23 cellular contexts compared by ENCODE assay signal in the genomic region with DNA sequence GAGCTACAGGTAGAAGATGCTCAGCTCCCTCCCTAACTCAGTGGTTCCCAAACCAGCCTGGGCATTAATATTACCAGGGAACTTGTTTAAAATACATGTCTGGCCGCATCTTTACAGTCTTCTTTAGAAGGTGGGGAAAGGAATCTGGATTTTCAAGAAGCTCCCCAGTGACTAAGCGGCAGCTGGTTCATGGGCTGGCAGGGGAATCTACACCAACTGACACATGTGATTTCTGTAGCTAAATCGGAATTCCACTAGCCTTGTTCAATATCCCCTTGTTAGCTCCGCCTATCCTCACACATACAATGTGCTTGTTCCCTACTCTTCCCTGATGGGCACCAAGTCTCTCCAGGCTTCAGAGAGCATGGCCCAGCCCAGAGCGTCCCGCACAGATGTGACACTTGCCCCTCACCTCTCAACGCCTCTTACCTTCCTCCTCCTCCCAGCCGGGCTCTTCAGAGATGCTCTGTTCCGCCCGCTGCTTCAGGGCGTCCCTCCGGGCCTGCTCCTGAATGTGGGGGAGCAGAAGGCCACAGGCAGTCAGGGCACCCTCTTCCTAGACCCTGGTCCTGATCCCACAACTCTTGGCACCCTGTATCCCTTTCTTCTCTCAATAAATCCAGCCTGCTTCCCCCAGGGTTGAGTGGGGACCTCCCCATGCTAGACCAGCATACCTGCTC. TPM values are rescaled to one million over a fixed set of nuclear protein-coding genes. Genes with fewer than 3 reads are reported as not detected.
DNase-seq lines count a peak whose midpoint lies in the region; ATAC-seq and TF ChIP-seq lines count a peak whose summit lies in the region.
"Had no signal": no experiment of that assay in that cellular context is flagged by ENCODE, and none has a peak within 500 bp of the region (broad histone marks: within the 10 kb centered on the region; RNA-seq: fewer than 3 reads in every experiment).

No MANE protein-coding gene starts in this region.

- H2BK12ac ChIP-seq in trophoblast cell (ENCODE audit: low read length), result no peak overlapping the region

- peaks cover 6% of the 10 kb centered on the region for H3K4me1 Mint-ChIP-seq in activated naive CD8-positive, alpha-beta T cell (ENCODE audit: low read depth)
- peaks cover 1% of the 10 kb centered on the region for H3K4me1 Mint-ChIP-seq in activated naive CD8-positive, alpha-beta T cell treated with anti-CD3 and anti-CD28 coated beads for 36 hours
- H3K4me1 Mint-ChIP-seq: GM23338, H9 had no signal

- peaks cover 71 to 85% of the 10 kb centered on the region in 2 experiments for H3K36me3 ChIP-seq in trophoblast cell (ENCODE audit: control insufficient read depth in 1 of 2, insufficient read depth in 2 of 2, low read length in 2 of 2)

- no peak overlapping the region for H3K23ac ChIP-seq in trophoblast cell (ENCODE audit: low read length)

- H3K27me3 Mint-ChIP-seq in activated naive CD8-positive, alpha-beta T cell, result no peaks in the 10 kb centered on the region
- no peaks in the 10 kb centered on the region for H3K27me3 Mint-ChIP-seq in activated naive CD8-positive, alpha-beta T cell treated with anti-CD3 and anti-CD28 coated beads for 36 hours
- H3K27me3 Mint-ChIP-seq: CD4-positive, alpha-beta memory T cell had no signal

- H3K9ac ChIP-seq in trophoblast cell (ENCODE audit: low read length), result no peak overlapping the region

- H2BK120ac ChIP-seq in trophoblast cell (ENCODE audit: insufficient read depth, low read length, poor library complexity), result no peak overlapping the region

- peak overlapping the region; percentile 64 for H3K27ac Mint-ChIP-seq in activated naive CD8-positive, alpha-beta T cell
- no peak overlapping the region for H3K27ac Mint-ChIP-seq in activated naive CD8-positive, alpha-beta T cell treated with anti-CD3 and anti-CD28 coated beads for 36 hours
- H3K27ac Mint-ChIP-seq: GM23338, H9 had no signal

- no peak overlapping the region for H3K27ac ChIP-seq in trophoblast cell (ENCODE audit: low read depth, low read length)
- H3K27ac ChIP-seq: A549 had no signal

- H2AFZ ChIP-seq in trophoblast cell (ENCODE audit: insufficient read depth, low read length, poor library complexity), result no peak overlapping the region
- H2AFZ ChIP-seq: GM23338 had no signal

- no peak overlapping the region for H3K4me3 Mint-ChIP-seq in activated naive CD8-positive, alpha-beta T cell
- H3K4me3 Mint-ChIP-seq in activated naive CD8-positive, alpha-beta T cell treated with anti-CD3 and anti-CD28 coated beads for 36 hours, result no peak overlapping the region
- H3K4me3 Mint-ChIP-seq: CD4-positive, alpha-beta memory T cell; GM23338; H9 had no signal

- no peak overlapping the region for H4K91ac ChIP-seq in trophoblast cell (ENCODE audit: low read depth, low read length)

- H3K4me1 ChIP-seq in trophoblast cell (ENCODE audit: control insufficient read depth in 1 of 2, insufficient read depth in 2 of 2, low read length in 2 of 2), result no peaks in the 10 kb centered on the region
- H3K4me1 ChIP-seq: A549, Caco-2 had no signal

- H3K9me3 ChIP-seq in trophoblast cell (ENCODE audit: insufficient read depth, low read depth, low read length), result no peaks in the 10 kb centered on the region
- H3K9me3 ChIP-seq: A549, Caco-2 had no signal

- no peak overlapping the region for H2AK5ac ChIP-seq in trophoblast cell (ENCODE audit: low read length)

- no peaks in the 10 kb centered on the region for H3K27me3 ChIP-seq in trophoblast cell (ENCODE audit: insufficient read depth, low read length)

- no peak for TF ChIP-seq CTCF in epithelial cell of esophagus (IDR thresholded peaks at IDR 0.05; ENCODE audit: insufficient read depth, low read depth, low read length, missing control alignments)

- H3K9me3 Mint-ChIP-seq in activated naive CD8-positive, alpha-beta T cell (ENCODE audit: low read depth), result no peaks in the 10 kb centered on the region
- H3K9me3 Mint-ChIP-seq in activated naive CD8-positive, alpha-beta T cell treated with anti-CD3 and anti-CD28 coated beads for 36 hours, result no peaks in the 10 kb centered on the region
- H3K9me3 Mint-ChIP-seq: CD4-positive, alpha-beta memory T cell; GM23338; H9 had no signal

- H3K36me3 Mint-ChIP-seq in activated naive CD8-positive, alpha-beta T cell, result peaks cover 3% of the 10 kb centered on the region
- peaks cover 9% of the 10 kb centered on the region for H3K36me3 Mint-ChIP-seq in activated naive CD8-positive, alpha-beta T cell treated with anti-CD3 and anti-CD28 coated beads for 36 hours

- no peak overlapping the region for H3K14ac ChIP-seq in trophoblast cell (ENCODE audit: low read length)

- H2BK5ac ChIP-seq in trophoblast cell (ENCODE audit: low read depth, low read length, poor library complexity), result no peak overlapping the region

- no peak for DNase-seq in activated naive CD8-positive, alpha-beta T cell treated with anti-CD3 and anti-CD28 coated beads for 36 hours
- DNase-seq in epithelial cell of esophagus (ENCODE audit: low read depth), result peak; percentile 69
- DNase-seq in trophoblast cell, result peak; percentile 32 to 60
- DNase-seq in DMS114 treated with DMSO at 0.1 percent for 48 hours (lab: John Stamatoyannopoulos, UW; ENCODE audit: unreplicated experiment), result no peak
- no peak for DNase-seq in T-helper 1 cell
- DNase-seq: AML-193; Caco-2; CD4-positive, alpha-beta memory T cell; DMS79 treated with DMSO at 0.1 percent for 48 hours; GF-D8; H9; KBM-7; NCI-H1105 treated with DMSO at 0.1 percent for 48 hours; NCI-H2029 treated with DMSO at 0.1 percent for 48 hours; NCI-H446 treated with DMSO at 0.1 percent for 48 hours; NCI-H526; NCI-H82; NK-92 treated with Interleukin-12 subunit alpha and Interleukin-12 subunit beta, amount 100 ng/mL, for 24 hours; PC-3 had no signal

- H3K4ac ChIP-seq in trophoblast cell (ENCODE audit: low read depth, low read length), result no peak overlapping the region

- H3K79me2 ChIP-seq in trophoblast cell (ENCODE audit: control insufficient read depth, insufficient read depth, low read length, poor library complexity), result no peaks in the 10 kb centered on the region

- no peak overlapping the region for H3K4me3 ChIP-seq in epithelial cell of esophagus (ENCODE audit: low read length)
- H3K4me3 ChIP-seq in trophoblast cell (ENCODE audit: low read depth, low read length), result no peak overlapping the region
- H3K4me3 ChIP-seq: A549, GM23338 had no signal

- no peak overlapping the region for H4K8ac ChIP-seq in trophoblast cell (ENCODE audit: low read depth, low read length)

- H3K4me2 ChIP-seq in trophoblast cell (ENCODE audit: low read length), result no peak overlapping the region
- H3K4me2 ChIP-seq: A549, GM23338 had no signal

- H3K79me1 ChIP-seq in trophoblast cell (ENCODE audit: low read length), result no peaks in the 10 kb centered on the region

- no peak overlapping the region for H4K12ac ChIP-seq in trophoblast cell (ENCODE audit: low read depth, low read length)

- no peak overlapping the region for H3K18ac ChIP-seq in trophoblast cell (ENCODE audit: low read length)

- WGBS in trophoblast cell (ENCODE audit: extremely low coverage, insufficient coverage, insufficient read length), result no CpG with 5 or more reads among the region's 12 CpGs

- ATAC-seq in HG03571 (IDR thresholded peaks at IDR 0.05; ENCODE audit: unreplicated experiment), result no peak
- ATAC-seq: A549, GM23338, PC-3 had no signal

RNA-seq across cellular contexts. Expression of a gene that starts 15.3 kb away (rescaled TPM):
- under 1 TPM; 0.48 to 0.60 TPM for total RNA-seq in activated naive CD8-positive, alpha-beta T cell treated with anti-CD3 and anti-CD28 coated beads for 36 hours
- 0.61 and 0.67 TPM in 2 replicates for polyA plus RNA-seq in trophoblast cell (2013)
- total RNA-seq: GM23338, PC-3 had no signal
- polyA plus RNA-seq: GM23338 had no signal

RNA-seq across cellular contexts. Expression of a gene that starts 15.4 kb away (rescaled TPM):
- total RNA-seq in activated naive CD8-positive, alpha-beta T cell treated with anti-CD3 and anti-CD28 coated beads for 36 hours, result 1 to 10 TPM; 2.8 to 3.6 TPM
- 5.0 and 5.5 TPM in 2 replicates for polyA plus RNA-seq in trophoblast cell (2013)

RNA-seq across cellular contexts. Expression of a gene that starts 16.6 kb away (rescaled TPM):
- total RNA-seq in activated naive CD8-positive, alpha-beta T cell treated with anti-CD3 and anti-CD28 coated beads for 36 hours, result 10 to 100 TPM; 26.5 to 31.2 TPM
- 41.3 and 43.8 TPM in 2 replicates for polyA plus RNA-seq in trophoblast cell (2013)

RNA-seq across cellular contexts. Expression of a gene that starts 41.6 kb away (rescaled TPM):
- 10 to 100 TPM; 26.4 to 26.7 TPM for total RNA-seq in activated naive CD8-positive, alpha-beta T cell treated with anti-CD3 and anti-CD28 coated beads for 36 hours
- polyA plus RNA-seq in trophoblast cell (2013), result 437 and 455 TPM in 2 replicates

Comparison
In these comparisons a context has a peak if more than half of its experiments do, and no peak if none do; other contexts are left out.
1. DNase-seq: peak in epithelial cell of esophagus (single experiment) and trophoblast cell (2 of 2); none in activated naive CD8-positive, alpha-beta T cell treated with anti-CD3 and anti-CD28 coated beads for 36 hours (single experiment), DMS114 treated with DMSO at 0.1 percent for 48 hours (single experiment) and T-helper 1 cell (0 of 5).